8 cellular contexts compared by ENCODE assay signal in the genomic region with DNA sequence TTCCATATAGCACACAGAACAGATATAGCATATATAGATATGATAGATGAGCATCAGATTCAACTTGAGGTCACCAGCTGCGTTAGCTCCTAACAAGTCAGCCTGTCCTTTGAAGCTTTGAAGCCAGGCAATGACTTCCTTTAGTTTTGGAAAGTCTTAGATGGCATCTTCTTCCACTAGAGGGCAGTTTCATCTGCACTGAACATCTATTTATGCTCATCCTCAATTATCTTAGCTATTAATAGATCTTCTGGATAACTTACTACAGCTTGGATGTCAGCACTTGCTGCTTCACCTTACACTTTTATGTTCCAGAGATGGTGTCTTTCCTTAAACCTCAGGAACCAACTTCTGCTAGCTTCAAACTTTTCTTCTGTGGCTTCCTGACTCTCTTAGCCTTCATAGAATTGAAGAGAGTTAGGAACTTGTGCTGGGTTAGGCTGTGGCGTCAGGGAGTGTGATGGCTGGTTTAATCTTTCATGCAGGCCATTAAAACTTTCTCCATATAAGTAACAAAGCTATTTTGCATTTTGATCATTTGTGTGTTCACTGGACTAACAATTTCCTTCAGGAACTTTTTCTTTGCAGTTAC.
A peak's percentile ranks its signal among the peaks of the same experiment; 100 is the strongest.
DNase-seq lines count a peak whose midpoint lies in the region; ATAC-seq and TF ChIP-seq lines count a peak whose summit lies in the region.

No MANE protein-coding gene starts in this region.

- peak; percentile 75 for ATAC-seq in HCT116
- no peak for ATAC-seq in activated CD8-positive, alpha-beta T cell treated with anti-CD3 and anti-CD28 coated beads for 36 hours

- H3K36me3 ChIP-seq in HCT116 (ENCODE audit: control insufficient read depth in 1 of 2, insufficient read depth in 2 of 2, low read length in 2 of 2): no peaks in the 10 kb centered on the region

- H2AFZ ChIP-seq in HCT116 (ENCODE audit: low read depth, low read length, poor library complexity, severe bottlenecking): no peak overlapping the region

- H3K27me3 Mint-ChIP-seq in activated CD8-positive, alpha-beta T cell treated with anti-CD3 and anti-CD28 coated beads for 36 hours: no peaks in the 10 kb centered on the region

- no peak overlapping the region for H3K4me3 ChIP-seq in AG10803 (ENCODE audit: low read length)
- no peak overlapping the region for H3K4me3 ChIP-seq in HCT116 (replicated peaks in 1 of 2; ENCODE audit: low read depth in 1 of 2, low read length in 2 of 2)

- TF ChIP-seq POLR2A in HCT116 (IDR thresholded peaks at IDR 0.05; ENCODE audit: borderline replicate concordance, extremely low read depth, insufficient read depth, insufficient read length): no peak

- H3K4me2 ChIP-seq in HCT116 (ENCODE audit: low read length): no peak overlapping the region

- RAD21 ChIA-PET in HCT116 (lab: Charles Lee; ENCODE audit: low non-redundant PET in 1 of 2, low total read pairs in 2 of 2, uncharacterized antibody in 2 of 2, unreplicated experiment in 2 of 2): interaction anchor here in 1 of 2 experiments (0.6 to 1.0 kb wide), 2 partner anchors 430 to 936 kb away, joined by 4 read pairs; no protein-coding TSS in a partner anchor

- no peak overlapping the region for H3K4me3 Mint-ChIP-seq in activated CD8-positive, alpha-beta T cell treated with anti-CD3 and anti-CD28 coated beads for 36 hours

- intact Hi-C loops in HCT116 (cut with micrococcal nuclease): loop anchor here (10.0 kb wide), 1 partner anchor 1405 kb away; the partner anchor contains the start of gene EFNA5
- intact Hi-C loops in activated CD8-positive, alpha-beta T cell treated with anti-CD3 and anti-CD28 coated beads for 36 hours (cut with micrococcal nuclease): no loop called here

- CTCF ChIA-PET in HCT116 (lab: Charles Lee): interaction anchor here (0.6 to 1.5 kb wide), 10 partner anchors 9 to 1303 kb away, joined by 3 to 8 read pairs (median 4); no protein-coding TSS in a partner anchor
- CTCF ChIA-PET in activated CD8-positive, alpha-beta T cell treated with anti-CD3 and anti-CD28 coated beads for 36 hours (lab: Charles Lee): interaction anchor here (1.1 kb wide), 1 partner anchor 32 kb away, joined by 3 read pairs; no protein-coding TSS in a partner anchor

- TF ChIP-seq CTCF in AG10803 (conservative IDR thresholded peaks at IDR 0.05; ENCODE audit: low read length): peak; percentile 79
- peak; percentile 22 to 65 (median 49); a peak in 4 of 6 replicates for TF ChIP-seq CTCF in HCT116 (IDR thresholded peaks at IDR 0.05 in 2 of 3, conservative IDR thresholded peaks at IDR 0.05 in 1 of 3; ENCODE audit: borderline replicate concordance in 1 of 3, insufficient read depth in 1 of 3, low read depth in 2 of 3, low read length in 2 of 3)
- TF ChIP-seq CTCF in VCaP (conservative IDR thresholded peaks at IDR 0.05): peak; percentile 78
- no peak for TF ChIP-seq CTCF in activated CD8-positive, alpha-beta T cell treated with anti-CD3 and anti-CD28 coated beads for 36 hours (IDR thresholded peaks at IDR 0.05)

- POLR2A ChIA-PET in HCT116 (lab: Charles Lee): no interaction called here
- POLR2A ChIA-PET in activated CD8-positive, alpha-beta T cell treated with anti-CD3 and anti-CD28 coated beads for 36 hours (lab: Charles Lee): interaction anchor here (0.6 kb wide), 2 partner anchors 31 to 506 kb away, joined by 3 read pairs; no protein-coding TSS in a partner anchor

- no peaks in the 10 kb centered on the region for H3K9me3 ChIP-seq in HCT116 (ENCODE audit: control insufficient read depth in 1 of 2, insufficient read depth in 1 of 2, low read depth in 1 of 2, low read length in 2 of 2)

- DNase-seq in AG10803 (ENCODE audit: low read depth) (peak; percentile 47), HCT116 (ENCODE audit: low read depth, low spot score) (peak; percentile 24), iPS-NIHi7 (ENCODE audit: extremely low spot score) (peak; percentile 15), mesenteric fat pad (ENCODE audit: low spot score) (no peak), NCI-H2029 (lab: John Stamatoyannopoulos, UW) (no peak), AG08396 (ENCODE audit: low spot score) (no peak)
- no peak for DNase-seq in activated CD8-positive, alpha-beta T cell treated with anti-CD3 and anti-CD28 coated beads for 36 hours

- no peaks in the 10 kb centered on the region for H3K9me2 ChIP-seq in HCT116 (ENCODE audit: insufficient read depth)

- no peak overlapping the region for H3K27ac ChIP-seq in HCT116 (ENCODE audit: low read depth, low read length)
- no peak overlapping the region for H3K27ac ChIP-seq in VCaP

- no peaks in the 10 kb centered on the region for H3K4me1 Mint-ChIP-seq in activated CD8-positive, alpha-beta T cell treated with anti-CD3 and anti-CD28 coated beads for 36 hours (ENCODE audit: low read depth)

- H3K27me3 ChIP-seq in HCT116 (ENCODE audit: insufficient read depth, low read length): no peaks in the 10 kb centered on the region

- H3K36me3 Mint-ChIP-seq in activated CD8-positive, alpha-beta T cell treated with anti-CD3 and anti-CD28 coated beads for 36 hours (ENCODE audit: low read depth): no peaks in the 10 kb centered on the region

- H3K79me2 ChIP-seq in HCT116 (ENCODE audit: insufficient read depth, low read length): no peaks in the 10 kb centered on the region

- H3K9ac ChIP-seq in HCT116 (ENCODE audit: low read length): no peak overlapping the region

- TF ChIP-seq RAD21 in HCT116 (IDR thresholded peaks at IDR 0.05; ENCODE audit: low read depth): peak; percentile 62

- H3K9me3 Mint-ChIP-seq in activated CD8-positive, alpha-beta T cell treated with anti-CD3 and anti-CD28 coated beads for 36 hours: peaks cover 2% of the 10 kb centered on the region

- H3K4me1 ChIP-seq in HCT116 (ENCODE audit: control insufficient read depth in 1 of 2, insufficient read depth in 2 of 2, low read length in 2 of 2): no peaks in the 10 kb centered on the region

- no peaks in the 10 kb centered on the region for H4K20me1 ChIP-seq in HCT116 (ENCODE audit: insufficient read depth)

- no TSS peak for BruUV-seq in HCT116 (replicated peaks; lab: Mats Ljungman, UMichigan)

- no peak overlapping the region for H3K27ac Mint-ChIP-seq in activated CD8-positive, alpha-beta T cell treated with anti-CD3 and anti-CD28 coated beads for 36 hours

TF ChIP-seq in HCT116, 20 proteins besides CTCF, POLR2A, EP300 and RAD21:
- TF ChIP-seq EZH2 (IDR thresholded peaks at IDR 0.05) (no peak), JUND (IDR thresholded peaks at IDR 0.05) (no peak), POLR2AphosphoS5 (IDR thresholded peaks at IDR 0.05; ENCODE audit: low read depth, low read length) (no peak), EZH2phosphoT487 (IDR thresholded peaks at IDR 0.05; ENCODE audit: borderline replicate concordance) (no peak), REST (IDR thresholded peaks at IDR 0.05; ENCODE audit: low read depth) (no peak), TCF7L2 (IDR thresholded peaks at IDR 0.05; ENCODE audit: borderline replicate concordance, extremely low read depth, insufficient read depth, insufficient read length) (no peak), ELF1 (IDR thresholded peaks at IDR 0.05; ENCODE audit: borderline replicate concordance, low read depth) (no peak), SRF (IDR thresholded peaks at IDR 0.05; ENCODE audit: low read depth) (no peak)
- TF ChIP-seq, protein P1, sequence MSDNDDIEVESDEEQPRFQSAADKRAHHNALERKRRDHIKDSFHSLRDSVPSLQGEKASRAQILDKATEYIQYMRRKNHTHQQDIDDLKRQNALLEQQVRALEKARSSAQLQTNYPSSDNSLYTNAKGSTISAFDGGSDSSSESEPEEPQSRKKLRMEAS (IDR thresholded peaks at IDR 0.05): no peak

Comparison
In these comparisons a context has a peak if more than half of its experiments do, and no peak if none do; other contexts are left out.
1. DNase-seq: peak in AG10803 (single experiment), HCT116 (single experiment) and iPS-NIHi7 (single experiment); none in mesenteric fat pad (single experiment), NCI-H2029 (single experiment), activated CD8-positive, alpha-beta T cell treated with anti-CD3 and anti-CD28 coated beads for 36 hours (single experiment) and AG08396 (single experiment).